Comparison of ENCODE assay signal across 20 cellular contexts in the genomic region with DNA sequence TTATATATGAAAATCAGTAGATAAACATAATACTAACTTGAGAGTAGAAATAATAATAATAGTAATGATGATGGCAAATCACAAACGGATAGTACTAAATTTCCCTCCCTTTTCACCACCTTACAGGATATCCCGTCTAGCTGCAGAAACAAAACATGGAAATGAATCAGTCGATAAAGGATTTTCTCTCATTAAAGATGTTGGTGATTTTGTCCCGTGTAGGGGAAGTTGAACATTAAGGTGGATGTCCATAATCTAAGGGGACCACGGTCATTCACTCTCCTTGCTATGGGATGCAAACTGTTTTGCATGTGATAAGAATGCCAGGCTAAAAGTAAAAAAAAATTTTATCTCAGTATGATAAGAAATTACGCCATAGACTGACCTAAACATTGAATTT.
DNase-seq lines count a peak whose midpoint lies in the region; ATAC-seq, FAIRE-seq and TF ChIP-seq lines count a peak whose summit lies in the region.
"Had no signal": no experiment of that assay in that cellular context is flagged by ENCODE, and none has a peak within 500 bp of the region (broad histone marks: within the 10 kb centered on the region; RNA-seq: fewer than 3 reads in every experiment).

No MANE protein-coding gene starts in this region.

- H3K4me1 ChIP-seq in left ventricle myocardium inferior = peaks cover 32% of the 10 kb centered on the region
- H3K4me1 ChIP-seq in endothelial cell of umbilical vein (ENCODE audit: control insufficient read depth, extremely low read depth, insufficient read depth, low read length) = peaks cover 56% of the 10 kb centered on the region
- H3K4me1 ChIP-seq in tibial nerve = peaks cover 0 to 60% (median 9%) of the 10 kb centered on the region in 4 donors

- H3K79me2 ChIP-seq in endothelial cell of umbilical vein (ENCODE audit: control insufficient read depth, insufficient read depth, low read length) = peaks cover 3% of the 10 kb centered on the region

- H3K9me3 ChIP-seq in left ventricle myocardium inferior (replicated peaks) (no peaks in the 10 kb centered on the region), endothelial cell of umbilical vein (replicated peaks; ENCODE audit: control insufficient read depth, insufficient read depth, low read length) (no peaks in the 10 kb centered on the region), tibial nerve (no peaks in the 10 kb centered on the region)

- no peaks in the 10 kb centered on the region for H3K27me3 Mint-ChIP-seq in nephron (ENCODE audit: low read depth)
- peaks cover 5% of the 10 kb centered on the region for H3K27me3 Mint-ChIP-seq in activated T-helper 17 cell treated with anti-CD3 and anti-CD28 coated beads, Interleukin-2, amount 50 U/mL, for 72 hours
- H3K27me3 Mint-ChIP-seq: B cell had no signal

- no peaks in the 10 kb centered on the region for H4K20me1 ChIP-seq in endothelial cell of umbilical vein (replicated peaks; ENCODE audit: control insufficient read depth, extremely low read depth, insufficient read depth, low read length)

- TF ChIP-seq EP300 in tibial nerve (IDR thresholded peaks at IDR 0.05) = no peak

- peak overlapping the region; percentile 33 to 93 (median 93) for H3K27ac Mint-ChIP-seq in nephron
- no peak overlapping the region for H3K27ac Mint-ChIP-seq in activated T-helper 17 cell treated with anti-CD3 and anti-CD28 coated beads, Interleukin-2, amount 50 U/mL, for 72 hours
- H3K27ac Mint-ChIP-seq: B cell; CD4-positive, alpha-beta T cell had no signal

- peaks cover 30% of the 10 kb centered on the region for H3K4me1 Mint-ChIP-seq in nephron
- no peaks in the 10 kb centered on the region for H3K4me1 Mint-ChIP-seq in activated T-helper 17 cell treated with anti-CD3 and anti-CD28 coated beads, Interleukin-2, amount 50 U/mL, for 72 hours
- H3K4me1 Mint-ChIP-seq: B cell had no signal

- CTCF ChIA-PET in endothelial cell of umbilical vein (lab: Charles Lee) = interaction anchor here (1.0 to 4.4 kb wide), 3 partner anchors 15 to 1024 kb away, joined by 3 to 20 read pairs (median 3); no protein-coding TSS in a partner anchor

- H3K9me1 ChIP-seq in endothelial cell of umbilical vein (replicated peaks; ENCODE audit: control insufficient read depth, extremely low read depth, insufficient read depth, low read length) = no peaks in the 10 kb centered on the region

- H3K36me3 ChIP-seq in left ventricle myocardium inferior = no peaks in the 10 kb centered on the region
- peaks cover 0 to 2% of the 10 kb centered on the region in 2 experiments for H3K36me3 ChIP-seq in endothelial cell of umbilical vein (ENCODE audit: control insufficient read depth in 2 of 2, extremely low read depth in 1 of 2, insufficient read depth in 2 of 2, low read length in 2 of 2)
- no peaks in the 10 kb centered on the region for H3K36me3 ChIP-seq in tibial nerve

- no TSS peak for BruUV-seq in endothelial cell of umbilical vein (replicated peaks; lab: Mats Ljungman, UMichigan)

- H3K36me3 Mint-ChIP-seq in nephron (ENCODE audit: low read depth) = peaks cover 11% of the 10 kb centered on the region
- no peaks in the 10 kb centered on the region for H3K36me3 Mint-ChIP-seq in activated T-helper 17 cell treated with anti-CD3 and anti-CD28 coated beads, Interleukin-2, amount 50 U/mL, for 72 hours (ENCODE audit: low read depth)

- intact Hi-C loops in left ventricle myocardium inferior (cut with micrococcal nuclease) (no loop called here), cardiac septum (cut with DNase I) (no loop called here), endothelial cell of umbilical vein (cut with micrococcal nuclease) (loop anchor here (1.0 to 5.0 kb wide), 12 partner anchors 40 to 1042 kb away; no protein-coding TSS in a partner anchor)

- H3K4me2 ChIP-seq in endothelial cell of umbilical vein (ENCODE audit: insufficient read depth, low read length) = peak overlapping the region; percentile 70

- H3K9ac ChIP-seq in endothelial cell of umbilical vein (replicated peaks; ENCODE audit: extremely low read depth, insufficient read depth, low read length) = peak overlapping the region; percentile 90
- H3K9ac ChIP-seq: GM23248 had no signal

- no peak overlapping the region for H3K4me3 ChIP-seq in left ventricle myocardium inferior
- no peak overlapping the region for H3K4me3 ChIP-seq in endothelial cell of umbilical vein (replicated peaks in 1 of 3; ENCODE audit: insufficient read depth in 1 of 3, low read depth in 1 of 3, low read length in 3 of 3)
- H3K4me3 ChIP-seq in tibial nerve = no peak overlapping the region
- H3K4me3 ChIP-seq: GM12878, GM23248 had no signal

- H3K27me3 ChIP-seq in left ventricle myocardium inferior (ENCODE audit: low read depth) (peaks cover 1% of the 10 kb centered on the region), endothelial cell of umbilical vein (ENCODE audit: control insufficient read depth in 2 of 2, insufficient read depth in 2 of 2, low read length in 2 of 2) (no peaks in the 10 kb centered on the region), tibial nerve (no peaks in the 10 kb centered on the region)

- ATAC-seq in activated T-helper 17 cell treated with anti-CD3 and anti-CD28 coated beads, Interleukin-2, amount 50 U/mL, for 72 hours (replicated peaks) = no peak
- ATAC-seq: HCT116 had no signal

- H3K4me3 Mint-ChIP-seq in nephron = no peak overlapping the region
- no peak overlapping the region for H3K4me3 Mint-ChIP-seq in activated T-helper 17 cell treated with anti-CD3 and anti-CD28 coated beads, Interleukin-2, amount 50 U/mL, for 72 hours
- H3K4me3 Mint-ChIP-seq: B cell; CD4-positive, alpha-beta T cell had no signal

- TF ChIP-seq POLR2A in endothelial cell of umbilical vein (IDR thresholded peaks at IDR 0.05; ENCODE audit: low read depth, low read length) (peak; percentile 50), tibial nerve (IDR thresholded peaks at IDR 0.05) (no peak)

- H3K27ac ChIP-seq in left ventricle myocardium inferior (replicated peaks) = peak overlapping the region; percentile 81
- H3K27ac ChIP-seq in endothelial cell of umbilical vein (ENCODE audit: insufficient read depth, low read depth, low read length) = peak overlapping the region; percentile 97
- H3K27ac ChIP-seq in tibial nerve = peak overlapping the region in 3 of 4 donors; percentile 1 to 97 (median 93)
- H3K27ac ChIP-seq: GM23248 had no signal

- DNase-seq in left ventricle myocardium inferior (no peak), cardiac septum (ENCODE audit: low spot score) (no peak), endothelial cell of umbilical vein (ENCODE audit: low read depth, low spot score) (peak; percentile 96), tibial nerve (ENCODE audit: low spot score in 2 of 2) (no peak), AG08395 (ENCODE audit: low spot score) (no peak), hippocampal formation (lab: John Stamatoyannopoulos, UW) (no peak)
- DNase-seq: ACHN; C1 segment of cervical spinal cord; Calu3; CD4-positive, alpha-beta T cell; DMS 273 treated with DMSO at 0.1 percent for 48 hours; DMS79; GM23248 had no signal

- H2AFZ ChIP-seq in endothelial cell of umbilical vein (ENCODE audit: low read depth, low read length) = no peak overlapping the region
- H2AFZ ChIP-seq: GM23248 had no signal

- TF ChIP-seq CTCF in left ventricle myocardium inferior (IDR thresholded peaks at IDR 0.05; ENCODE audit: borderline replicate concordance) = no peak
- no peak for TF ChIP-seq CTCF in endothelial cell of umbilical vein (IDR thresholded peaks at IDR 0.05; ENCODE audit: extremely low read depth in 1 of 2, insufficient read depth in 1 of 2, low read depth in 1 of 2, low read length in 2 of 2)
- TF ChIP-seq CTCF in nephron (IDR thresholded peaks at IDR 0.05; ENCODE audit: unreplicated experiment in 3 of 3) = no peak
- no peak for TF ChIP-seq CTCF in tibial nerve (IDR thresholded peaks at IDR 0.05)

- WGBS in tibial nerve, 2 donors = 69 to 72% methylated on average over 6 of the region's 6 CpGs

- POLR2A ChIA-PET in endothelial cell of umbilical vein (lab: Charles Lee) = interaction anchor here (0.8 kb wide), 1 partner anchor 63 kb away, joined by 3 read pairs; no protein-coding TSS in a partner anchor

- dilution Hi-C loops in endothelial cell of umbilical vein (cut with MboI; ENCODE audit: extremely low pct_ligation_motif_present, low sequenced_read_pairs) = loop anchor here (25.0 kb wide), 1 partner anchor 1034 kb away; the partner anchor contains the start of gene NR2F2

- H3K9me3 Mint-ChIP-seq in nephron = peaks cover 9% of the 10 kb centered on the region
- no peaks in the 10 kb centered on the region for H3K9me3 Mint-ChIP-seq in activated T-helper 17 cell treated with anti-CD3 and anti-CD28 coated beads, Interleukin-2, amount 50 U/mL, for 72 hours
- H3K9me3 Mint-ChIP-seq: CD4-positive, alpha-beta T cell had no signal

- FAIRE-seq in endothelial cell of umbilical vein (lab: Jason Lieb, UNC) = peak; percentile 72
- FAIRE-seq: GM12878, GM18507, H54 had no signal

TF ChIP-seq in endothelial cell of umbilical vein, 7 proteins besides CTCF, POLR2A, EP300 and RAD21:
- TF ChIP-seq EZH2 (IDR thresholded peaks at IDR 0.05; ENCODE audit: borderline replicate concordance, low read depth, low read length, severe bottlenecking) = no peak
- TF ChIP-seq POLR2AphosphoS5 (IDR thresholded peaks at IDR 0.05; ENCODE audit: insufficient read depth, low read depth, low read length) = peak; percentile 90
- peak; percentile 96 for TF ChIP-seq JUN (IDR thresholded peaks at IDR 0.05; ENCODE audit: borderline replicate concordance, insufficient read depth, insufficient read length, low read depth)
- no peak for TF ChIP-seq MYC (IDR thresholded peaks at IDR 0.05; ENCODE audit: low read depth, low read length)
- TF ChIP-seq, protein P1, sequence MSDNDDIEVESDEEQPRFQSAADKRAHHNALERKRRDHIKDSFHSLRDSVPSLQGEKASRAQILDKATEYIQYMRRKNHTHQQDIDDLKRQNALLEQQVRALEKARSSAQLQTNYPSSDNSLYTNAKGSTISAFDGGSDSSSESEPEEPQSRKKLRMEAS (IDR thresholded peaks at IDR 0.05; ENCODE audit: insufficient read depth, insufficient read length) = no peak
- TF ChIP-seq GATA2 (IDR thresholded peaks at IDR 0.05; ENCODE audit: insufficient read depth, insufficient read length, low read depth, low read length) = peak; percentile 95
- TF ChIP-seq FOS (IDR thresholded peaks at IDR 0.05; ENCODE audit: borderline replicate concordance, insufficient read depth, low read length) = peak; percentile 69
